ENCODE assay signal across 8 cellular contexts in genomic region chr7:5596046-5596895, GRCh38. TPM values are rescaled to one million over a fixed set of nuclear protein-coding genes. Genes with fewer than 3 reads are reported as not detected.
DNase-seq lines count a peak whose midpoint lies in the region; ATAC-seq, FAIRE-seq and TF ChIP-seq lines count a peak whose summit lies in the region.

No MANE protein-coding gene starts in this region.

- H2AFZ ChIP-seq in neuron (ENCODE audit: low read depth, low read length), result no peak overlapping the region

- TF ChIP-seq CTCF in D721Med (IDR thresholded peaks at IDR 0.05; ENCODE audit: insufficient read depth, missing control alignments), result no peak

- no peaks in the 10 kb centered on the region for H3K36me3 ChIP-seq in neuron (ENCODE audit: insufficient read depth, low read length)

- H3K4me3 ChIP-seq in neuron (ENCODE audit: low read length), result peak overlapping the region; percentile 63

- DNase-seq in NOMO-1 treated with DMSO at 0.1 percent for 48 hours (lab: John Stamatoyannopoulos, UW; ENCODE audit: unreplicated experiment), result peak; percentile 51
- peak; percentile 59 for DNase-seq in activated T-cell treated with anti-CD3 and anti-CD28 coated beads, Interleukin-2, amount 50 U/mL, for 4 hours
- DNase-seq in fibroblast of gingiva (ENCODE audit: low read depth), result peak; percentile 91
- DNase-seq in superior temporal gyrus (ENCODE audit: extremely low spot score), result peak; percentile 45
- no peak for DNase-seq in cortex of kidney (lab: John Stamatoyannopoulos, UW)
- DNase-seq in D721Med (ENCODE audit: insufficient read length, low spot score), result no peak

- H3K36me3 Mint-ChIP-seq in activated T-cell treated with anti-CD3 and anti-CD28 coated beads, Interleukin-2, amount 50 U/mL, for 4 hours (ENCODE audit: insufficient read depth), result no peaks in the 10 kb centered on the region

- peak; percentile 43 for TF ChIP-seq POLR2A in GM15510 (IDR thresholded peaks at IDR 0.05; ENCODE audit: borderline replicate concordance, extremely low read depth, insufficient read length)

- H3K4me1 ChIP-seq in neuron (ENCODE audit: insufficient read depth, low read length), result peaks cover 28% of the 10 kb centered on the region

- peaks cover 24% of the 10 kb centered on the region for H3K4me1 Mint-ChIP-seq in activated T-cell treated with anti-CD3 and anti-CD28 coated beads, Interleukin-2, amount 50 U/mL, for 4 hours (ENCODE audit: low read depth)

- ATAC-seq in activated T-cell treated with anti-CD3 and anti-CD28 coated beads, Interleukin-2, amount 50 U/mL, for 4 hours, result peak; percentile 87

- H3K9me3 Mint-ChIP-seq in activated T-cell treated with anti-CD3 and anti-CD28 coated beads, Interleukin-2, amount 50 U/mL, for 4 hours, result no peaks in the 10 kb centered on the region

- no peaks in the 10 kb centered on the region for H3K9me3 ChIP-seq in neuron (ENCODE audit: low read length)

- peaks cover 23% of the 10 kb centered on the region for H3K27me3 Mint-ChIP-seq in activated T-cell treated with anti-CD3 and anti-CD28 coated beads, Interleukin-2, amount 50 U/mL, for 4 hours (ENCODE audit: low read depth)

- FAIRE-seq in D721Med (lab: Jason Lieb, UNC), result no peak

- H3K4me3 Mint-ChIP-seq in activated T-cell treated with anti-CD3 and anti-CD28 coated beads, Interleukin-2, amount 50 U/mL, for 4 hours, result peak overlapping the region; percentile 73

- no peaks in the 10 kb centered on the region for H3K27me3 ChIP-seq in neuron (ENCODE audit: insufficient read depth, low read length)

RNA-seq across cellular contexts. Expression of gene FSCN1, which starts 3.7 kb away (rescaled TPM):
- 10 to 100 TPM; 17.5 to 27.2 (median 18.3) TPM for total RNA-seq in activated T-cell treated with anti-CD3 and anti-CD28 coated beads, Interleukin-2, amount 50 U/mL, for 4 hours

Comparison
In these comparisons a context has a peak if more than half of its experiments do, and no peak if none do; other contexts are left out.
1. DNase-seq: peak in NOMO-1 treated with DMSO at 0.1 percent for 48 hours (single experiment), activated T-cell treated with anti-CD3 and anti-CD28 coated beads, Interleukin-2, amount 50 U/mL, for 4 hours (single experiment), fibroblast of gingiva (single experiment) and superior temporal gyrus (single experiment); none in cortex of kidney (single experiment) and D721Med (single experiment).